ENCODE assay signal across 8 cellular contexts in genomic region chr9:129131300-129132145, GRCh38. TPM values are rescaled to one million over a fixed set of nuclear protein-coding genes. Genes with fewer than 3 reads are reported as not detected.
DNase-seq lines count a peak whose midpoint lies in the region; ATAC-seq and TF ChIP-seq lines count a peak whose summit lies in the region.

No MANE protein-coding gene starts in this region.

- peaks cover 73% of the 10 kb centered on the region for H3K36me3 Mint-ChIP-seq in activated B cell treated with CpG ODN at 0.5 μM for 24 hours (ENCODE audit: low read depth)

- CTCF ChIA-PET in activated B cell treated with CpG ODN at 0.5 μM for 24 hours (lab: Charles Lee), result interaction anchor here (0.6 to 3.7 kb wide), 27 partner anchors 9 to 659 kb away, joined by 3 to 84 read pairs (median 5); partner anchors contain the start of genes ASB6, C9orf50, DOLPP1 and IER5L

- DNase-seq in AG09309 (ENCODE audit: low read depth) (no peak), NCI-H1105 treated with DMSO at 0.1 percent for 48 hours (lab: John Stamatoyannopoulos, UW) (peak; percentile 51), activated B cell treated with CpG ODN at 0.5 μM for 24 hours (peak; percentile 77), T47D (ENCODE audit: low read depth in 1 of 2, low spot score in 1 of 2) (peak; percentile 80 to 87), kidney epithelial cell (ENCODE audit: low read depth) (no peak)
- peak; percentile 86 to 89 for DNase-seq in stimulated activated CD4-positive, alpha-beta T cell treated with anti-CD3 and anti-CD28 coated beads, Interleukin-2, amount 100 ng/mL, for 24 hours

- intact Hi-C loops in activated B cell treated with CpG ODN at 0.5 μM for 24 hours (cut with micrococcal nuclease), result loop anchor here (1.0 kb wide), 3 partner anchors 479 to 652 kb away; no protein-coding TSS in a partner anchor

- peak; percentile 15 for TF ChIP-seq POLR2A in GM19193 (IDR thresholded peaks at IDR 0.05; ENCODE audit: extremely low read depth, insufficient read depth, insufficient read length)

- H3K27me3 Mint-ChIP-seq in activated B cell treated with CpG ODN at 0.5 μM for 24 hours, result no peaks in the 10 kb centered on the region

- TF ChIP-seq CTCF in AG09309 (IDR thresholded peaks at IDR 0.05; ENCODE audit: control insufficient read depth, insufficient read depth, low read depth, low read length, missing control alignments) (peak; percentile 99), activated B cell treated with CpG ODN at 0.5 μM for 24 hours (IDR thresholded peaks at IDR 0.05) (peak; percentile 83), kidney epithelial cell (IDR thresholded peaks at IDR 0.05; ENCODE audit: insufficient read depth, low read length, poor library complexity, severe bottlenecking) (peak; percentile 99)

- H3K27me3 ChIP-seq in kidney epithelial cell (ENCODE audit: control insufficient read depth, insufficient read depth, low read length), result no peaks in the 10 kb centered on the region

- in situ Hi-C loops in T47D (cut with HindIII; ENCODE audit: low pct_unique_long_range_greater_than_20kb, low sequenced_read_pairs), result no loop called here

- H3K4me3 ChIP-seq in AG09309 (ENCODE audit: control insufficient read depth, low read depth, low read length) (no peak overlapping the region), kidney epithelial cell (ENCODE audit: low read depth, low read length) (no peak overlapping the region)

- POLR2A ChIA-PET in activated B cell treated with CpG ODN at 0.5 μM for 24 hours (lab: Charles Lee), result interaction anchor here (0.9 to 2.6 kb wide), 9 partner anchors 9 to 659 kb away, joined by 3 to 17 read pairs (median 4); partner anchors contain the start of gene NTMT1

- no peak overlapping the region for H3K4me3 Mint-ChIP-seq in activated B cell treated with CpG ODN at 0.5 μM for 24 hours

- ATAC-seq in activated B cell treated with CpG ODN at 0.5 μM for 24 hours (ENCODE audit: low read depth), result peak; percentile 100
- ATAC-seq in GM21423 (IDR thresholded peaks at IDR 0.05; ENCODE audit: unreplicated experiment), result no peak

- H3K36me3 ChIP-seq in kidney epithelial cell (ENCODE audit: control insufficient read depth, insufficient read depth, low read length), result no peaks in the 10 kb centered on the region

- no peak overlapping the region for H3K27ac Mint-ChIP-seq in activated B cell treated with CpG ODN at 0.5 μM for 24 hours

- H3K4me1 Mint-ChIP-seq in activated B cell treated with CpG ODN at 0.5 μM for 24 hours, result peaks cover 10% of the 10 kb centered on the region

- H3K9me3 Mint-ChIP-seq in activated B cell treated with CpG ODN at 0.5 μM for 24 hours, result no peaks in the 10 kb centered on the region

RNA-seq across cellular contexts. Expression of gene PTPA, which starts 20.3 kb away (rescaled TPM):
- total RNA-seq in activated B cell treated with CpG ODN at 0.5 μM for 24 hours (65.5 and 67.2 TPM in 2 replicates), kidney epithelial cell (156 and 167 TPM in 2 replicates)

RNA-seq across cellular contexts. Expression of gene CRAT, which starts 20.9 kb away (rescaled TPM):
- total RNA-seq in activated B cell treated with CpG ODN at 0.5 μM for 24 hours (6.8 and 8.2 TPM in 2 replicates), kidney epithelial cell (29.1 and 29.4 TPM in 2 replicates)

RNA-seq across cellular contexts. Expression of gene IER5L, which starts 46.5 kb away (rescaled TPM):
- 1.9 and 2.1 TPM in 2 replicates for total RNA-seq in activated B cell treated with CpG ODN at 0.5 μM for 24 hours
- 51.8 and 60.4 TPM in 2 replicates for total RNA-seq in kidney epithelial cell

RNA-seq across cellular contexts. Expression of gene DOLPP1, which starts 50.6 kb away (rescaled TPM):
- total RNA-seq in activated B cell treated with CpG ODN at 0.5 μM for 24 hours, result 10.9 and 11.3 TPM in 2 replicates
- total RNA-seq in kidney epithelial cell, result 15.3 and 15.5 TPM in 2 replicates

Comparison
In these comparisons a context has a peak if more than half of its experiments do, and no peak if none do; other contexts are left out.
1. DNase-seq: peak in NCI-H1105 treated with DMSO at 0.1 percent for 48 hours (single experiment), activated B cell treated with CpG ODN at 0.5 μM for 24 hours (single experiment), T47D (2 of 2) and stimulated activated CD4-positive, alpha-beta T cell treated with anti-CD3 and anti-CD28 coated beads, Interleukin-2, amount 100 ng/mL, for 24 hours (2 of 2); none in AG09309 (single experiment) and kidney epithelial cell (single experiment).
2. RNA of gene IER5L, which starts 46.5 kb away (total RNA-seq): 51.8 to 60.4 TPM in kidney epithelial cell; 1.9 to 2.1 TPM in activated B cell treated with CpG ODN at 0.5 μM for 24 hours; every median in the first group is over 10 times any median in the second.
3. Peak in every context shown above with its lines, with median percentiles within 50 percentile points of each other: CTCF ChIP-seq.